In the genomic region with DNA sequence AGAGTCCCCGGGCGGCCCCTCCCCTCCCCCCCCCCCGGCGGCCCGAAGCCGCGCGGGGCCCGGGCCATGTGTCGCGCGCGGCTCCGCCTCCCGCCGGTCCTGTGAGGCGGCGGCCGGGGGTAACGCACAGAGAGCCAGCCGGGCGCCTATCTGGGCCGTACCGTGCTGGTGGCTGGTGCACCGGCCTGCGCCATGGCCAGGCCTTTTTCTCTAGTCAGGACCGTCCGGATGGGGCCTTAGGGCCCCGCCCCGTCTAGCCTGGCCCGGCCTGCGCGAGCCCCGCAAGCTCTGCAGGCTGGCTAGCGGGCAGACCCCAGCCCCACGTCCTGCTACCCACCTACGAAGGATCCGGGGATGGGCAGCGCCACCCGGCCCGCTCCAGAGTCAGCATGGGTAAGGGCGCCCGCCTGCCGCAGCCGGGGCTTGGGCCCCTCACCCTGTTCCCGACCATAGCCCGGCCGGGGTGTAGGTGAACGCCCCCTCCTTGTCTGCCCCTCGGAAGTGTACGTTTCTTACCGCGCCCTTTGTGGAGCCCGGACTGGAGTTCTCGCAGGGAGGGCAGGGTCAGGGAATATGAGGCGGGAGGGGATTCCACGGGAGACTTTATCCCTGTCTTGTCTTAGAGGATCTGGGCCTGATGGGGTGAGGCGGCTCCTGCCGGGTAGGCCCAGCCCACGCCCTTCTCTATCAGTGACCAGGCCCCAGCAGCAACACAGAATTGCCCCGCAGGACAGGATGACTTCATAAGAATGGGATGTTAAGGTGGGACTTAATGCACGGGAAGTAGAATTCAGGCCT, we compare ENCODE assay signal across 1 cellular context.
TF ChIP-seq lines count a peak whose summit lies in the region.

A gene with protein sequence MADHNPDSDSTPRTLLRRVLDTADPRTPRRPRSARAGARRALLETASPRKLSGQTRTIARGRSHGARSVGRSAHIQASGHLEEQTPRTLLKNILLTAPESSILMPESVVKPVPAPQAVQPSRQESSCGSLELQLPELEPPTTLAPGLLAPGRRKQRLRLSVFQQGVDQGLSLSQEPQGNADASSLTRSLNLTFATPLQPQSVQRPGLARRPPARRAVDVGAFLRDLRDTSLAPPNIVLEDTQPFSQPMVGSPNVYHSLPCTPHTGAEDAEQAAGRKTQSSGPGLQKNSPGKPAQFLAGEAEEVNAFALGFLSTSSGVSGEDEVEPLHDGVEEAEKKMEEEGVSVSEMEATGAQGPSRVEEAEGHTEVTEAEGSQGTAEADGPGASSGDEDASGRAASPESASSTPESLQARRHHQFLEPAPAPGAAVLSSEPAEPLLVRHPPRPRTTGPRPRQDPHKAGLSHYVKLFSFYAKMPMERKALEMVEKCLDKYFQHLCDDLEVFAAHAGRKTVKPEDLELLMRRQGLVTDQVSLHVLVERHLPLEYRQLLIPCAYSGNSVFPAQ (minus strand): TSS at position 630 of the 798 bp plus-strand sequence. CDS start 13,834 bp downstream, outside the sequence.

TF ChIP-seq in HepG2, 621 proteins besides CTCF, POLR2A, EP300 and RAD21 (continued from another document):
- TF ChIP-seq ZNF350 (CRISPR knock-in tag; IDR thresholded peaks at IDR 0.05; ENCODE audit: borderline replicate concordance, low read depth) (no peak), HOXA9 (CRISPR knock-in tag; IDR thresholded peaks at IDR 0.05; ENCODE audit: borderline replicate concordance) (no peak), CEBPB (IDR thresholded peaks at IDR 0.05; ENCODE audit: borderline replicate concordance, low read depth, low read length) (no peak), ZNF430 (CRISPR knock-in tag; IDR thresholded peaks at IDR 0.05) (no peak; the same call in 1 of the 2 replicates), FOXK1 (CRISPR knock-in tag; IDR thresholded peaks at IDR 0.05; ENCODE audit: borderline replicate concordance, low read depth) (no peak), GZF1 (CRISPR knock-in tag; IDR thresholded peaks at IDR 0.05) (no peak), RARA (CRISPR knock-in tag; IDR thresholded peaks at IDR 0.05) (no peak), PRMT3 (CRISPR knock-in tag; IDR thresholded peaks at IDR 0.05; ENCODE audit: borderline replicate concordance, low read depth) (no peak), ZNF260 (CRISPR knock-in tag; IDR thresholded peaks at IDR 0.05; ENCODE audit: borderline replicate concordance, low read depth) (no peak), ZNF432 (CRISPR knock-in tag; IDR thresholded peaks at IDR 0.05; ENCODE audit: borderline replicate concordance) (no peak), TBP (CRISPR knock-in tag; IDR thresholded peaks at IDR 0.05) (no peak), NBN (conservative IDR thresholded peaks at IDR 0.05) (no peak), KMT2B (CRISPR knock-in tag; IDR thresholded peaks at IDR 0.05) (no peak), ZNF660 (CRISPR knock-in tag; IDR thresholded peaks at IDR 0.05; ENCODE audit: borderline replicate concordance, low read depth) (no peak), ZNF446 (CRISPR knock-in tag; IDR thresholded peaks at IDR 0.05) (peak; percentile 81; the same call in 1 of the 2 replicates), MXD4 (CRISPR knock-in tag; IDR thresholded peaks at IDR 0.05) (no peak), HOXD1 (CRISPR knock-in tag; IDR thresholded peaks at IDR 0.05) (no peak), MBNL3 (CRISPR knock-in tag; conservative IDR thresholded peaks at IDR 0.05) (no peak), ZEB1 (IDR thresholded peaks at IDR 0.05; ENCODE audit: insufficient replicate concordance, low read depth) (no peak), MED13 (CRISPR knock-in tag; IDR thresholded peaks at IDR 0.05) (no peak), NFATC3 (CRISPR knock-in tag; IDR thresholded peaks at IDR 0.05) (no peak), TP53 (CRISPR knock-in tag; conservative IDR thresholded peaks at IDR 0.05) (no peak)
- TF ChIP-seq, protein P1, sequence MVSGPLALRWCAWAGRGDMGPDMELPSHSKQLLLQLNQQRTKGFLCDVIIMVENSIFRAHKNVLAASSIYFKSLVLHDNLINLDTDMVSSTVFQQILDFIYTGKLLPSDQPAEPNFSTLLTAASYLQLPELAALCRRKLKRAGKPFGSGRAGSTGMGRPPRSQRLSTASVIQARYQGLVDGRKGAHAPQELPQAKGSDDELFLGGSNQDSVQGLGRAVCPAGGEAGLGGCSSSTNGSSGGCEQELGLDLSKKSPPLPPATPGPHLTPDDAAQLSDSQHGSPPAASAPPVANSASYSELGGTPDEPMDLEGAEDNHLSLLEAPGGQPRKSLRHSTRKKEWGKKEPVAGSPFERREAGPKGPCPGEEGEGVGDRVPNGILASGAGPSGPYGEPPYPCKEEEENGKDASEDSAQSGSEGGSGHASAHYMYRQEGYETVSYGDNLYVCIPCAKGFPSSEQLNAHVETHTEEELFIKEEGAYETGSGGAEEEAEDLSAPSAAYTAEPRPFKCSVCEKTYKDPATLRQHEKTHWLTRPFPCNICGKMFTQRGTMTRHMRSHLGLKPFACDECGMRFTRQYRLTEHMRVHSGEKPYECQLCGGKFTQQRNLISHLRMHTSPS (CRISPR knock-in tag; IDR thresholded peaks at IDR 0.05; ENCODE audit: low read depth) = no peak
- TF ChIP-seq, protein P2, sequence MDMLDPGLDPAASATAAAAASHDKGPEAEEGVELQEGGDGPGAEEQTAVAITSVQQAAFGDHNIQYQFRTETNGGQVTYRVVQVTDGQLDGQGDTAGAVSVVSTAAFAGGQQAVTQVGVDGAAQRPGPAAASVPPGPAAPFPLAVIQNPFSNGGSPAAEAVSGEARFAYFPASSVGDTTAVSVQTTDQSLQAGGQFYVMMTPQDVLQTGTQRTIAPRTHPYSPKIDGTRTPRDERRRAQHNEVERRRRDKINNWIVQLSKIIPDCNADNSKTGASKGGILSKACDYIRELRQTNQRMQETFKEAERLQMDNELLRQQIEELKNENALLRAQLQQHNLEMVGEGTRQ (IDR thresholded peaks at IDR 0.05; ENCODE audit: low read depth, low read length) = no peak
- TF ChIP-seq, protein P2 (CRISPR knock-in tag; IDR thresholded peaks at IDR 0.05; ENCODE audit: borderline replicate concordance) = no peak
- TF ChIP-seq, protein P3, sequence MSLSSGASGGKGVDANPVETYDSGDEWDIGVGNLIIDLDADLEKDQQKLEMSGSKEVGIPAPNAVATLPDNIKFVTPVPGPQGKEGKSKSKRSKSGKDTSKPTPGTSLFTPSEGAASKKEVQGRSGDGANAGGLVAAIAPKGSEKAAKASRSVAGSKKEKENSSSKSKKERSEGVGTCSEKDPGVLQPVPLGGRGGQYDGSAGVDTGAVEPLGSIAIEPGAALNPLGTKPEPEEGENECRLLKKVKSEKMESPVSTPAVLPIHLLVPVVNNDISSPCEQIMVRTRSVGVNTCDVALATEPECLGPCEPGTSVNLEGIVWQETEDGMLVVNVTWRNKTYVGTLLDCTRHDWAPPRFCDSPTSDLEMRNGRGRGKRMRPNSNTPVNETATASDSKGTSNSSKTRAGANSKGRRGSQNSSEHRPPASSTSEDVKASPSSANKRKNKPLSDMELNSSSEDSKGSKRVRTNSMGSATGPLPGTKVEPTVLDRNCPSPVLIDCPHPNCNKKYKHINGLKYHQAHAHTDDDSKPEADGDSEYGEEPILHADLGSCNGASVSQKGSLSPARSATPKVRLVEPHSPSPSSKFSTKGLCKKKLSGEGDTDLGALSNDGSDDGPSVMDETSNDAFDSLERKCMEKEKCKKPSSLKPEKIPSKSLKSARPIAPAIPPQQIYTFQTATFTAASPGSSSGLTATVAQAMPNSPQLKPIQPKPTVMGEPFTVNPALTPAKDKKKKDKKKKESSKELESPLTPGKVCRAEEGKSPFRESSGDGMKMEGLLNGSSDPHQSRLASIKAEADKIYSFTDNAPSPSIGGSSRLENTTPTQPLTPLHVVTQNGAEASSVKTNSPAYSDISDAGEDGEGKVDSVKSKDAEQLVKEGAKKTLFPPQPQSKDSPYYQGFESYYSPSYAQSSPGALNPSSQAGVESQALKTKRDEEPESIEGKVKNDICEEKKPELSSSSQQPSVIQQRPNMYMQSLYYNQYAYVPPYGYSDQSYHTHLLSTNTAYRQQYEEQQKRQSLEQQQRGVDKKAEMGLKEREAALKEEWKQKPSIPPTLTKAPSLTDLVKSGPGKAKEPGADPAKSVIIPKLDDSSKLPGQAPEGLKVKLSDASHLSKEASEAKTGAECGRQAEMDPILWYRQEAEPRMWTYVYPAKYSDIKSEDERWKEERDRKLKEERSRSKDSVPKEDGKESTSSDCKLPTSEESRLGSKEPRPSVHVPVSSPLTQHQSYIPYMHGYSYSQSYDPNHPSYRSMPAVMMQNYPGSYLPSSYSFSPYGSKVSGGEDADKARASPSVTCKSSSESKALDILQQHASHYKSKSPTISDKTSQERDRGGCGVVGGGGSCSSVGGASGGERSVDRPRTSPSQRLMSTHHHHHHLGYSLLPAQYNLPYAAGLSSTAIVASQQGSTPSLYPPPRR (CRISPR knock-in tag; IDR thresholded peaks at IDR 0.05; ENCODE audit: borderline replicate concordance) = no peak
- TF ChIP-seq, protein P4, sequence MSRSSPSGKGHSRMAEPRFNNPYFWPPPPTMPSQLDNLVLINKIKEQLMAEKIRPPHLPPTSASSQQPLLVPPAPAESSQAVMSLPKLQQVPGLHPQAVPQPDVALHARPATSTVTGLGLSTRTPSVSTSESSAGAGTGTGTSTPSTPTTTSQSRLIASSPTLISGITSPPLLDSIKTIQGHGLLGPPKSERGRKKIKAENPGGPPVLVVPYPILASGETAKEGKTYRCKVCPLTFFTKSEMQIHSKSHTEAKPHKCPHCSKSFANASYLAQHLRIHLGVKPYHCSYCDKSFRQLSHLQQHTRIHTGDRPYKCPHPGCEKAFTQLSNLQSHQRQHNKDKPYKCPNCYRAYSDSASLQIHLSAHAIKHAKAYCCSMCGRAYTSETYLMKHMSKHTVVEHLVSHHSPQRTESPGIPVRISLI (CRISPR knock-in tag; IDR thresholded peaks at IDR 0.05; ENCODE audit: borderline replicate concordance) = no peak
- TF ChIP-seq, protein P5, sequence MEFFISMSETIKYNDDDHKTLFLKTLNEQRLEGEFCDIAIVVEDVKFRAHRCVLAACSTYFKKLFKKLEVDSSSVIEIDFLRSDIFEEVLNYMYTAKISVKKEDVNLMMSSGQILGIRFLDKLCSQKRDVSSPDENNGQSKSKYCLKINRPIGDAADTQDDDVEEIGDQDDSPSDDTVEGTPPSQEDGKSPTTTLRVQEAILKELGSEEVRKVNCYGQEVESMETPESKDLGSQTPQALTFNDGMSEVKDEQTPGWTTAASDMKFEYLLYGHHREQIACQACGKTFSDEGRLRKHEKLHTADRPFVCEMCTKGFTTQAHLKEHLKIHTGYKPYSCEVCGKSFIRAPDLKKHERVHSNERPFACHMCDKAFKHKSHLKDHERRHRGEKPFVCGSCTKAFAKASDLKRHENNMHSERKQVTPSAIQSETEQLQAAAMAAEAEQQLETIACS (CRISPR knock-in tag; IDR thresholded peaks at IDR 0.05) = no peak
- TF ChIP-seq, protein P6, sequence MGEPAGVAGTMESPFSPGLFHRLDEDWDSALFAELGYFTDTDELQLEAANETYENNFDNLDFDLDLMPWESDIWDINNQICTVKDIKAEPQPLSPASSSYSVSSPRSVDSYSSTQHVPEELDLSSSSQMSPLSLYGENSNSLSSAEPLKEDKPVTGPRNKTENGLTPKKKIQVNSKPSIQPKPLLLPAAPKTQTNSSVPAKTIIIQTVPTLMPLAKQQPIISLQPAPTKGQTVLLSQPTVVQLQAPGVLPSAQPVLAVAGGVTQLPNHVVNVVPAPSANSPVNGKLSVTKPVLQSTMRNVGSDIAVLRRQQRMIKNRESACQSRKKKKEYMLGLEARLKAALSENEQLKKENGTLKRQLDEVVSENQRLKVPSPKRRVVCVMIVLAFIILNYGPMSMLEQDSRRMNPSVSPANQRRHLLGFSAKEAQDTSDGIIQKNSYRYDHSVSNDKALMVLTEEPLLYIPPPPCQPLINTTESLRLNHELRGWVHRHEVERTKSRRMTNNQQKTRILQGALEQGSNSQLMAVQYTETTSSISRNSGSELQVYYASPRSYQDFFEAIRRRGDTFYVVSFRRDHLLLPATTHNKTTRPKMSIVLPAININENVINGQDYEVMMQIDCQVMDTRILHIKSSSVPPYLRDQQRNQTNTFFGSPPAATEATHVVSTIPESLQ (CRISPR knock-in tag; conservative IDR thresholded peaks at IDR 0.05) = no peak
- TF ChIP-seq, protein P7, sequence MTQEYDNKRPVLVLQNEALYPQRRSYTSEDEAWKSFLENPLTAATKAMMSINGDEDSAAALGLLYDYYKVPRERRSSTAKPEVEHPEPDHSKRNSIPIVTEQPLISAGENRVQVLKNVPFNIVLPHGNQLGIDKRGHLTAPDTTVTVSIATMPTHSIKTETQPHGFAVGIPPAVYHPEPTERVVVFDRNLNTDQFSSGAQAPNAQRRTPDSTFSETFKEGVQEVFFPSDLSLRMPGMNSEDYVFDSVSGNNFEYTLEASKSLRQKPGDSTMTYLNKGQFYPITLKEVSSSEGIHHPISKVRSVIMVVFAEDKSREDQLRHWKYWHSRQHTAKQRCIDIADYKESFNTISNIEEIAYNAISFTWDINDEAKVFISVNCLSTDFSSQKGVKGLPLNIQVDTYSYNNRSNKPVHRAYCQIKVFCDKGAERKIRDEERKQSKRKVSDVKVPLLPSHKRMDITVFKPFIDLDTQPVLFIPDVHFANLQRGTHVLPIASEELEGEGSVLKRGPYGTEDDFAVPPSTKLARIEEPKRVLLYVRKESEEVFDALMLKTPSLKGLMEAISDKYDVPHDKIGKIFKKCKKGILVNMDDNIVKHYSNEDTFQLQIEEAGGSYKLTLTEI (CRISPR knock-in tag; conservative IDR thresholded peaks at IDR 0.05) = no peak
